32 cellular contexts compared by ENCODE assay signal in the genomic region with DNA sequence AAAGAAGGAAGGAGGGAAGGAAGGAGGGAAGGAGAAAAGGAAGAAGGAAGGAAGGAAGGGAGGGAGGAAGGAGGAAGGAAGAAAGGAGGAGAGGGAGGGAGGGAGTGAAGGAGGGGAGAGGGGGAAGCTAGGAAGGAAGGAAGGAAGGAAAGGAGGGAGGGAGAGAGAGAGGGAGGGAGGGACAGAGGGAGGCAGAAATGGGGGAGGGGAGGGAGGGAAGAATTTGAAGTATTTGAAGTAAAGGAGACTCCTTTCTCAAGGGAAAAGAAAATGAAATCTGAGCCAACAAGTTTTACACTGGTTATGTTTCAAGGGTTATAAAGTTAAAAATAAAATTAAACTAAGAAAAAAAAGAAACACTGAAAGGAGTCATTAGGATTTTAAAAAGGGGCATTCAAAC.
"Had no signal": no experiment of that assay in that cellular context is flagged by ENCODE, and none has a peak within 500 bp of the region (broad histone marks: within the 10 kb centered on the region; RNA-seq: fewer than 3 reads in every experiment).

No MANE protein-coding gene starts in this region.

- H3K27ac ChIP-seq: ascending aorta, cardiac muscle cell, Peyer's patch, VCaP had no signal

- ATAC-seq: activated CD8-positive, alpha-beta T cell treated with anti-CD3 and anti-CD28 coated beads for 36 hours; PC-3; SK-N-SH treated with all-trans-retinoic acid at 6 μM for 48 hours had no signal

- H3K4me1 Mint-ChIP-seq: activated naive CD4-positive, alpha-beta T cell treated with anti-CD3 and anti-CD28 coated beads, Interleukin-2, amount 50 U/mL, for 24 hours; activated naive CD8-positive, alpha-beta T cell treated with anti-CD3 and anti-CD28 coated beads, Interleukin-2, amount 10 ng/mL, durations not matched to agents 7 days and 5 days had no signal

- H3K27ac Mint-ChIP-seq: activated CD8-positive, alpha-beta T cell treated with anti-CD3 and anti-CD28 coated beads for 36 hours; activated naive CD4-positive, alpha-beta T cell treated with anti-CD3 and anti-CD28 coated beads, Interleukin-2, amount 50 U/mL, for 24 hours; activated naive CD8-positive, alpha-beta T cell treated with anti-CD3 and anti-CD28 coated beads, Interleukin-2, amount 10 ng/mL, durations not matched to agents 7 days and 5 days; activated T-helper 2 cell treated with anti-CD3 and anti-CD28 coated beads, Interferon-gamma antibody, Interleukin-2, Interleukin-4, amounts not matched to agents 10 μg/mL and 5 μg/mL and 100 μg/mL, durations not matched to agents 14 hours and 24 hours and 36 hours had no signal

- H3K27me3 ChIP-seq: ascending aorta, cardiac muscle cell, MG63, Peyer's patch had no signal

- H3K4me3 ChIP-seq: ascending aorta, cardiac muscle cell, MG63, Peyer's patch had no signal

- H3K36me3 ChIP-seq: ascending aorta, cardiac muscle cell, MG63, Peyer's patch had no signal

- H3K36me3 Mint-ChIP-seq: activated naive CD4-positive, alpha-beta T cell treated with anti-CD3 and anti-CD28 coated beads, Interleukin-2, amount 50 U/mL, for 24 hours; activated naive CD8-positive, alpha-beta T cell treated with anti-CD3 and anti-CD28 coated beads, Interleukin-2, amount 10 ng/mL, durations not matched to agents 7 days and 5 days had no signal

- H3K9me3 ChIP-seq: ascending aorta, MG63, Peyer's patch had no signal

- H3K4me3 Mint-ChIP-seq: activated CD8-positive, alpha-beta T cell treated with anti-CD3 and anti-CD28 coated beads for 36 hours; activated naive CD4-positive, alpha-beta T cell treated with anti-CD3 and anti-CD28 coated beads, Interleukin-2, amount 50 U/mL, for 24 hours; activated naive CD8-positive, alpha-beta T cell treated with anti-CD3 and anti-CD28 coated beads, Interleukin-2, amount 10 ng/mL, durations not matched to agents 7 days and 5 days had no signal

- H3K4me1 ChIP-seq: ascending aorta, Peyer's patch had no signal

- DNase-seq: activated CD4-positive, alpha-beta T cell treated with anti-CD3 and anti-CD28 coated beads for 1 hour; activated CD4-positive, alpha-beta T cell treated with anti-CD3 and anti-CD28 coated beads for 48 hours; activated CD4-positive, CD25-positive, alpha-beta regulatory T cell; activated CD8-positive, alpha-beta T cell treated with anti-CD3 and anti-CD28 coated beads for 36 hours; activated gamma-delta T cell; activated naive CD4-positive, alpha-beta T cell treated with Interleukin-2 at 50 U/mL for 16 hours; activated naive CD8-positive, alpha-beta T cell treated with anti-CD3 and anti-CD28 coated beads, Interleukin-2, amount 10 ng/mL, durations not matched to agents 7 days and 5 days; activated T-cell treated with anti-CD3 and anti-CD28 coated beads, Interleukin-2, amount 50 U/mL, for 1 hour; amygdala; Kasumi-1; KG1; MG63; MV-4-11; NCI-H1092; NCI-H1436 treated with DMSO at 0.1 percent for 48 hours; NCI-H1694 treated with DMSO at 0.1 percent for 48 hours; NCI-H2029; NCI-H345; NCI-H524 treated with DMSO at 0.1 percent for 48 hours; PC-3; Peyer's patch; RPMI8226; SIG-M5; T-helper 1 cell; T-helper 2 cell; T-helper 9 cell had no signal

- H3K27me3 Mint-ChIP-seq: activated CD8-positive, alpha-beta T cell treated with anti-CD3 and anti-CD28 coated beads for 36 hours; activated naive CD4-positive, alpha-beta T cell treated with anti-CD3 and anti-CD28 coated beads, Interleukin-2, amount 50 U/mL, for 24 hours; activated naive CD8-positive, alpha-beta T cell treated with anti-CD3 and anti-CD28 coated beads, Interleukin-2, amount 10 ng/mL, durations not matched to agents 7 days and 5 days had no signal
